Comparison of ENCODE assay signal across 18 cellular contexts in genomic region chr13:42027286-42027685, GRCh38.
"Had no signal": no experiment of that assay in that cellular context is flagged by ENCODE, and none has a peak within 500 bp of the region (broad histone marks: within the 10 kb centered on the region; RNA-seq: fewer than 3 reads in every experiment).

No MANE protein-coding gene starts in this region.

- H3K9me3 ChIP-seq: adrenal gland, neutrophil, ovary, prostate gland, spleen had no signal

- H3K27ac Mint-ChIP-seq: activated naive CD8-positive, alpha-beta T cell; activated T-cell treated with anti-CD3 and anti-CD28 coated beads, Interleukin-2, amount 50 U/mL, for 24 hours; activated T-helper 2 cell treated with anti-CD3 and anti-CD28 coated beads, Interferon-gamma antibody, Interleukin-2, Interleukin-4, amounts not matched to agents 10 μg/mL and 5 μg/mL and 100 μg/mL, durations not matched to agents 14 hours and 24 hours and 36 hours; immature natural killer cell; memory B cell; nephron had no signal

- H3K4me3 Mint-ChIP-seq: activated naive CD8-positive, alpha-beta T cell; activated T-cell treated with anti-CD3 and anti-CD28 coated beads, Interleukin-2, amount 50 U/mL, for 24 hours; central memory CD8-positive, alpha-beta T cell; immature natural killer cell; memory B cell; nephron; T-helper 17 cell had no signal

- H3K4me1 ChIP-seq: adrenal gland, prostate gland, spleen had no signal

- H3K4me1 Mint-ChIP-seq: central memory CD8-positive, alpha-beta T cell; immature natural killer cell; memory B cell; nephron had no signal

- DNase-seq: activated naive CD4-positive, alpha-beta T cell; activated T-cell treated with anti-CD3 and anti-CD28 coated beads, Interleukin-2, amount 50 U/mL, for 24 hours; adrenal gland; dorsolateral prefrontal cortex; immature natural killer cell; ovary; spleen; stimulated activated CD4-positive, alpha-beta T cell treated with anti-CD3 and anti-CD28 coated beads, Interleukin-4, amount 100 ng/mL, for 24 hours; stimulated activated naive CD8-positive, alpha-beta T cell treated with anti-CD3 and anti-CD28 coated beads, Interleukin-15, Interleukin-2, amounts not matched to agents 100 U/mL and 50 U/mL, for 24 hours; T-helper 17 cell had no signal

- H3K36me3 Mint-ChIP-seq: activated naive CD8-positive, alpha-beta T cell; immature natural killer cell; memory B cell had no signal

- H3K4me3 ChIP-seq: adrenal gland, dorsolateral prefrontal cortex, ovary, prostate gland, spleen had no signal

- ATAC-seq: activated CD4-positive, CD25-positive, alpha-beta regulatory T cell treated with anti-CD3 and anti-CD28 coated beads, Interleukin-2, amount 50 U/mL, for 24 hours; stimulated activated naive CD8-positive, alpha-beta T cell treated with anti-CD3 and anti-CD28 coated beads, Interleukin-15, Interleukin-2, amounts not matched to agents 100 U/mL and 50 U/mL, for 24 hours; T-helper 17 cell had no signal

- H3K36me3 ChIP-seq: adrenal gland, neutrophil, ovary, prostate gland, spleen had no signal

- H3K9me3 Mint-ChIP-seq: activated T-cell treated with anti-CD3 and anti-CD28 coated beads, Interleukin-2, amount 50 U/mL, for 24 hours; activated T-helper 2 cell treated with anti-CD3 and anti-CD28 coated beads, Interferon-gamma antibody, Interleukin-2, Interleukin-4, amounts not matched to agents 10 μg/mL and 5 μg/mL and 100 μg/mL, durations not matched to agents 14 hours and 24 hours and 36 hours; central memory CD8-positive, alpha-beta T cell; immature natural killer cell; memory B cell; nephron had no signal

- H3K27ac ChIP-seq: adrenal gland, dorsolateral prefrontal cortex, neutrophil, ovary, prostate gland, spleen had no signal

- H3K27me3 ChIP-seq: adrenal gland, ovary, spleen had no signal
